ENCODE assay signal across 26 cellular contexts in the genomic region with DNA sequence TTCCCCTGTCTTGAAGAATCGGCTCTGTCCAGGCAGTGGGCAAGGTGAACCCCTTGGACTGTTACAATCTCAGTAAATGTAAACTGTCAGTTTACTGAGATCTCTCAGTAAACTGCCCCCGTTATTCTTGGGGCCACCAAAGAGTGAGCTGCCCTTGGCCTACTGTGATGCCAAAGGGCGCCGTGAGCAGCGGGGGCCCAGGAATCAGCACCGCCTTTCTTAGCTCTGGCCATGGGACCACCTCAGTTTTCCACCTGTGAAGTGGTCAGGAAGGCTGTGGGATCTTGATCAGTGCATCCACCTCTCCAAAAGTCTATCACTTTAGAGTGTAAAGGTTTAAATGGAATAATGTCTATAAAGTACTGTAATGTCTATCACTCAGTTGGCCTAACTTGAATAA.
"Had no signal": no experiment of that assay in that cellular context is flagged by ENCODE, and none has a peak within 500 bp of the region (broad histone marks: within the 10 kb centered on the region; RNA-seq: fewer than 3 reads in every experiment).

No MANE protein-coding gene starts in this region.

- ATAC-seq: activated CD4-positive, CD25-positive, alpha-beta regulatory T cell treated with anti-CD3 and anti-CD28 coated beads, Interleukin-2, amount 50 U/mL, for 24 hours; left ventricle myocardium superior; naive thymus-derived CD4-positive, alpha-beta T cell had no signal

- H3K4me3 ChIP-seq: breast epithelium, esophagus squamous epithelium, ovary, prostate gland, sigmoid colon, smooth muscle cell, tibial nerve had no signal

- FAIRE-seq: islet of Langerhans had no signal

- H3K27me3 ChIP-seq: ovary had no signal

- H3K27ac ChIP-seq: breast epithelium, epithelial cell of prostate, esophagus squamous epithelium, ovary, prostate gland, sigmoid colon, tibial nerve, WERI-Rb-1 had no signal

- H3K36me3 ChIP-seq: breast epithelium, esophagus squamous epithelium, ovary, prostate gland, sigmoid colon, tibial nerve, WERI-Rb-1 had no signal

- H3K9me3 ChIP-seq: breast epithelium, esophagus squamous epithelium, ovary, prostate gland, sigmoid colon, tibial nerve had no signal

- H3K9me3 Mint-ChIP-seq: activated T-cell treated with anti-CD3 and anti-CD28 coated beads, Interleukin-2, amount 50 U/mL, for 24 hours had no signal

- H3K4me1 ChIP-seq: breast epithelium, prostate gland had no signal

- H3K27ac Mint-ChIP-seq: naive thymus-derived CD4-positive, alpha-beta T cell had no signal

- H3K4me3 Mint-ChIP-seq: activated T-cell treated with anti-CD3 and anti-CD28 coated beads, Interleukin-2, amount 50 U/mL, for 24 hours; naive thymus-derived CD4-positive, alpha-beta T cell had no signal

- DNase-seq: activated CD4-positive, alpha-beta T cell treated with anti-CD3 and anti-CD28 coated beads for 48 hours; activated CD4-positive, alpha-beta T cell treated with anti-CD3 and anti-CD28 coated beads, Interleukin-2, amount 50 U/mL, for 48 hours; activated CD8-positive, alpha-beta memory T cell treated with anti-CD3 and anti-CD28 coated beads, Interleukin-2, amount 50 U/mL, for 48 hours; activated gamma-delta T cell treated with Interleukin-2 at 50 U/mL for 16 hours; activated naive CD4-positive, alpha-beta T cell treated with anti-CD3 and anti-CD28 coated beads, Interleukin-2, amount 50 U/mL, for 16 hours; activated T-cell treated with anti-CD3 and anti-CD28 coated beads, Interleukin-2, amount 50 U/mL, for 24 hours; central memory CD4-positive, alpha-beta T cell; dermis blood vessel endothelial cell; effector CD4-positive, alpha-beta T cell; esophagus squamous epithelium; foreskin melanocyte; left ventricle myocardium superior; midbrain; naive thymus-derived CD4-positive, alpha-beta T cell; sigmoid colon; stimulated activated naive CD4-positive, alpha-beta T cell; T1000; WERI-Rb-1 had no signal
